Comparison of ENCODE assay signal across 25 cellular contexts in genomic region chr11:28797536-28797935, GRCh38.
"Had no signal": no experiment of that assay in that cellular context is flagged by ENCODE, and none has a peak within 500 bp of the region (broad histone marks: within the 10 kb centered on the region; RNA-seq: fewer than 3 reads in every experiment).

No MANE protein-coding gene starts in this region.

- ATAC-seq: activated T-cell treated with anti-CD3 and anti-CD28 coated beads, Interleukin-2, amount 50 U/mL, for 72 hours; esophagus mucosa; WTC11 had no signal

- DNase-seq: activated CD4-positive, alpha-beta memory T cell treated with anti-CD3 and anti-CD28 coated beads, Interleukin-2, amount 10 ng/mL, durations not matched to agents 7 days and 5 days; activated CD4-positive, alpha-beta T cell treated with anti-CD3 and anti-CD28 coated beads for 1 hour; activated CD4-positive, alpha-beta T cell treated with anti-CD3 and anti-CD28 coated beads for 4 hours; activated CD4-positive, alpha-beta T cell treated with anti-CD3 and anti-CD28 coated beads, Interleukin-2, amount 10 ng/mL, durations not matched to agents 7 days and 5 days; activated CD4-positive, alpha-beta T cell treated with anti-CD3 and anti-CD28 coated beads, Interleukin-2, amount 50 U/mL, for 4 hours; activated CD8-positive, alpha-beta memory T cell treated with anti-CD3 and anti-CD28 coated beads, Interleukin-2, amount 50 U/mL, for 48 hours; activated gamma-delta T cell; activated naive CD4-positive, alpha-beta T cell; activated naive CD4-positive, alpha-beta T cell treated with anti-CD3 and anti-CD28 coated beads, Interleukin-2, amount 10 ng/mL, durations not matched to agents 7 days and 5 days; activated T-cell treated with anti-CD3 and anti-CD28 coated beads for 4 hours; activated T-cell treated with anti-CD3 and anti-CD28 coated beads, Interleukin-2, amount 50 U/mL, for 24 hours; activated T-cell treated with anti-CD3 and anti-CD28 coated beads, Interleukin-2, amount 50 U/mL, for 72 hours; amniotic stem cell; anterior cingulate cortex; brain microvascular endothelial cell; caudate nucleus; cortex of kidney; dermis blood vessel endothelial cell; effector CD8-positive, alpha-beta T cell; foreskin fibroblast; head of caudate nucleus; hippocampal formation had no signal

- H3K4me3 Mint-ChIP-seq: activated CD4-positive, alpha-beta memory T cell treated with anti-CD3 and anti-CD28 coated beads, Interleukin-2, amount 10 ng/mL, durations not matched to agents 7 days and 5 days; activated CD4-positive, alpha-beta T cell treated with anti-CD3 and anti-CD28 coated beads, Interleukin-2, amount 10 ng/mL, durations not matched to agents 7 days and 5 days; activated naive CD4-positive, alpha-beta T cell treated with anti-CD3 and anti-CD28 coated beads, Interleukin-2, amount 10 ng/mL, durations not matched to agents 7 days and 5 days; activated naive CD8-positive, alpha-beta T cell; activated T-cell treated with anti-CD3 and anti-CD28 coated beads, Interleukin-2, amount 50 U/mL, for 24 hours; activated T-cell treated with anti-CD3 and anti-CD28 coated beads, Interleukin-2, amount 50 U/mL, for 72 hours; WTC11 had no signal

- H3K27me3 Mint-ChIP-seq: activated CD4-positive, alpha-beta memory T cell treated with anti-CD3 and anti-CD28 coated beads, Interleukin-2, amount 10 ng/mL, durations not matched to agents 7 days and 5 days; activated CD4-positive, alpha-beta T cell treated with anti-CD3 and anti-CD28 coated beads, Interleukin-2, amount 10 ng/mL, durations not matched to agents 7 days and 5 days; activated naive CD4-positive, alpha-beta T cell treated with anti-CD3 and anti-CD28 coated beads, Interleukin-2, amount 10 ng/mL, durations not matched to agents 7 days and 5 days; activated naive CD8-positive, alpha-beta T cell; activated T-cell treated with anti-CD3 and anti-CD28 coated beads, Interleukin-2, amount 50 U/mL, for 24 hours had no signal

- H3K27ac Mint-ChIP-seq: activated CD4-positive, alpha-beta memory T cell treated with anti-CD3 and anti-CD28 coated beads, Interleukin-2, amount 10 ng/mL, durations not matched to agents 7 days and 5 days; activated CD4-positive, alpha-beta T cell treated with anti-CD3 and anti-CD28 coated beads, Interleukin-2, amount 10 ng/mL, durations not matched to agents 7 days and 5 days; activated naive CD4-positive, alpha-beta T cell treated with anti-CD3 and anti-CD28 coated beads, Interleukin-2, amount 10 ng/mL, durations not matched to agents 7 days and 5 days; activated naive CD8-positive, alpha-beta T cell; activated T-cell treated with anti-CD3 and anti-CD28 coated beads, Interleukin-2, amount 50 U/mL, for 24 hours; activated T-cell treated with anti-CD3 and anti-CD28 coated beads, Interleukin-2, amount 50 U/mL, for 72 hours; WTC11 had no signal

- H3K36me3 Mint-ChIP-seq: activated naive CD4-positive, alpha-beta T cell treated with anti-CD3 and anti-CD28 coated beads, Interleukin-2, amount 10 ng/mL, durations not matched to agents 7 days and 5 days; activated naive CD8-positive, alpha-beta T cell had no signal

- H3K4me1 Mint-ChIP-seq: activated CD4-positive, alpha-beta memory T cell treated with anti-CD3 and anti-CD28 coated beads, Interleukin-2, amount 10 ng/mL, durations not matched to agents 7 days and 5 days; activated CD4-positive, alpha-beta T cell treated with anti-CD3 and anti-CD28 coated beads, Interleukin-2, amount 10 ng/mL, durations not matched to agents 7 days and 5 days; activated naive CD4-positive, alpha-beta T cell treated with anti-CD3 and anti-CD28 coated beads, Interleukin-2, amount 10 ng/mL, durations not matched to agents 7 days and 5 days had no signal
